In the genomic region with DNA sequence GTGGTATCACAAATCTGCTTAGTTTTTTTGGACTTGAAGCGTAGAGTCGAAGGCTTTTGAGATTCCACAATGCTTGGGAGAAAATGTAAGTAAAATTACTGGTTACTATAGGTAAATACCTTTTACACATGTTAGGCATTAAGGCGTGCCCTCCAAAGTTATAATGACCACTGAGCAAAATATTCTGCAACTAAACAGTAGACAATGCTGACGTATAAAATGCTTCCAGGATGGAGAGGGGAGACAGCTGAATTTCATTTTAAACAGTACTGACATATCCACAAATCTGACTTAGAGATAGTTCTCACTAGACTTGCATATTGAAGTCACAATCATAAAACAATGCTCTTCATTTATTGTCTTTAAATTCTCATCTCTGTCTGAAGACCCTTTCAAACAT, we compare ENCODE assay signal across 13 cellular contexts.
DNase-seq lines count a peak whose midpoint lies in the region; ATAC-seq and TF ChIP-seq lines count a peak whose summit lies in the region.
"Had no signal": no experiment of that assay in that cellular context is flagged by ENCODE, and none has a peak within 500 bp of the region (broad histone marks: within the 10 kb centered on the region; RNA-seq: fewer than 3 reads in every experiment).

No MANE protein-coding gene starts in this region.

- no peaks in the 10 kb centered on the region for H3K9me3 Mint-ChIP-seq in osteocyte (ENCODE audit: unreplicated experiment)
- no peaks in the 10 kb centered on the region for H3K9me3 Mint-ChIP-seq in stimulated activated memory B cell treated with anti-CD40 and anti-IgM and Interleukin-4, amounts not matched to agents 10 μg/mL and 1 μg/mL and 100 μg/mL, for 72 hours
- H3K9me3 Mint-ChIP-seq: activated naive CD4-positive, alpha-beta T cell treated with anti-CD3 and anti-CD28 coated beads, Interleukin-2, amount 10 ng/mL, durations not matched to agents 7 days and 5 days; CD14-positive monocyte had no signal

- H3K4me1 ChIP-seq in vagina, result peaks cover 20% of the 10 kb centered on the region
- no peaks in the 10 kb centered on the region for H3K4me1 ChIP-seq in foreskin keratinocyte

- DNase-seq in Right ventricle myocardium superior (no peak), Right ventricle myocardium inferior (ENCODE audit: missing footprints) (no peak), fibroblast of the conjunctiva (ENCODE audit: low read depth) (peak; percentile 14), osteocyte (ENCODE audit: extremely low spot score, unreplicated experiment) (no peak), vagina (ENCODE audit: extremely low spot score in 2 of 2) (no peak), foreskin keratinocyte (no peak)
- no peak for DNase-seq in stimulated activated naive CD8-positive, alpha-beta T cell treated with anti-CD3 and anti-CD28 coated beads, Interleukin-15, Interleukin-2, amounts not matched to agents 100 U/mL and 50 U/mL, for 24 hours
- DNase-seq: SIG-M5 had no signal

- H3K27me3 ChIP-seq in vagina, result no peaks in the 10 kb centered on the region
- H3K27me3 ChIP-seq in foreskin keratinocyte, result no peaks in the 10 kb centered on the region

- peaks cover 38% of the 10 kb centered on the region for H3K4me1 Mint-ChIP-seq in osteocyte (ENCODE audit: unreplicated experiment)
- H3K4me1 Mint-ChIP-seq in stimulated activated memory B cell treated with anti-CD40 and anti-IgM and Interleukin-4, amounts not matched to agents 10 μg/mL and 1 μg/mL and 100 μg/mL, for 72 hours, result no peaks in the 10 kb centered on the region
- H3K4me1 Mint-ChIP-seq: activated naive CD4-positive, alpha-beta T cell treated with anti-CD3 and anti-CD28 coated beads, Interleukin-2, amount 10 ng/mL, durations not matched to agents 7 days and 5 days; CD14-positive monocyte had no signal

- no peaks in the 10 kb centered on the region for H3K36me3 ChIP-seq in vagina

- peak overlapping the region; percentile 78 for H3K27ac Mint-ChIP-seq in osteocyte (ENCODE audit: unreplicated experiment)
- no peak overlapping the region for H3K27ac Mint-ChIP-seq in stimulated activated memory B cell treated with anti-CD40 and anti-IgM and Interleukin-4, amounts not matched to agents 10 μg/mL and 1 μg/mL and 100 μg/mL, for 72 hours
- H3K27ac Mint-ChIP-seq: activated naive CD4-positive, alpha-beta T cell treated with anti-CD3 and anti-CD28 coated beads, Interleukin-2, amount 10 ng/mL, durations not matched to agents 7 days and 5 days; CD14-positive monocyte had no signal

- H3K27ac ChIP-seq in vagina, result peak overlapping the region; percentile 78
- H3K27ac ChIP-seq in foreskin keratinocyte, result no peak overlapping the region
- H3K27ac ChIP-seq: HL-60 had no signal

- intact Hi-C loops in Right ventricle myocardium superior (cut with DNase I) (no loop called here), Right ventricle myocardium inferior (cut with DNase I) (loop anchor here (2.0 kb wide), 2 partner anchors 150 to 348 kb away; no protein-coding TSS in a partner anchor), vagina (cut with DNase I) (loop anchor here (10.0 kb wide), 2 partner anchors 152 to 352 kb away; no protein-coding TSS in a partner anchor)

- H3K4me3 ChIP-seq in vagina, result no peak overlapping the region
- H3K4me3 ChIP-seq: K562 had no signal

- TF ChIP-seq CTCF in osteocyte (IDR thresholded peaks at IDR 0.05), result no peak
- TF ChIP-seq CTCF in vagina (IDR thresholded peaks at IDR 0.05), result no peak
- no peak for TF ChIP-seq CTCF in foreskin keratinocyte (conservative IDR thresholded peaks at IDR 0.05)

- ATAC-seq in Right ventricle myocardium superior (ENCODE audit: poor library complexity) (peak; percentile 35), Right ventricle myocardium inferior (no peak), foreskin keratinocyte (no peak)
- no peak for ATAC-seq in stimulated activated naive CD8-positive, alpha-beta T cell treated with anti-CD3 and anti-CD28 coated beads, Interleukin-15, Interleukin-2, amounts not matched to agents 100 U/mL and 50 U/mL, for 24 hours
- no peak for ATAC-seq in stimulated activated memory B cell treated with anti-CD40 and anti-IgM and Interleukin-4, amounts not matched to agents 10 μg/mL and 1 μg/mL and 100 μg/mL, for 72 hours

- no peaks in the 10 kb centered on the region for H3K36me3 Mint-ChIP-seq in osteocyte (ENCODE audit: unreplicated experiment)
- no peaks in the 10 kb centered on the region for H3K36me3 Mint-ChIP-seq in stimulated activated memory B cell treated with anti-CD40 and anti-IgM and Interleukin-4, amounts not matched to agents 10 μg/mL and 1 μg/mL and 100 μg/mL, for 72 hours
- H3K36me3 Mint-ChIP-seq: activated naive CD4-positive, alpha-beta T cell treated with anti-CD3 and anti-CD28 coated beads, Interleukin-2, amount 10 ng/mL, durations not matched to agents 7 days and 5 days; CD14-positive monocyte had no signal

- TF ChIP-seq POLR2A in vagina (IDR thresholded peaks at IDR 0.05), result no peak

- H3K27me3 Mint-ChIP-seq in osteocyte (ENCODE audit: unreplicated experiment), result no peaks in the 10 kb centered on the region
- peaks cover 13% of the 10 kb centered on the region for H3K27me3 Mint-ChIP-seq in stimulated activated memory B cell treated with anti-CD40 and anti-IgM and Interleukin-4, amounts not matched to agents 10 μg/mL and 1 μg/mL and 100 μg/mL, for 72 hours
- H3K27me3 Mint-ChIP-seq: activated naive CD4-positive, alpha-beta T cell treated with anti-CD3 and anti-CD28 coated beads, Interleukin-2, amount 10 ng/mL, durations not matched to agents 7 days and 5 days had no signal

- peak overlapping the region; percentile 12 for H3K4me3 Mint-ChIP-seq in osteocyte (ENCODE audit: unreplicated experiment)
- H3K4me3 Mint-ChIP-seq in stimulated activated memory B cell treated with anti-CD40 and anti-IgM and Interleukin-4, amounts not matched to agents 10 μg/mL and 1 μg/mL and 100 μg/mL, for 72 hours, result no peak overlapping the region
- H3K4me3 Mint-ChIP-seq: activated naive CD4-positive, alpha-beta T cell treated with anti-CD3 and anti-CD28 coated beads, Interleukin-2, amount 10 ng/mL, durations not matched to agents 7 days and 5 days; CD14-positive monocyte had no signal

- no peaks in the 10 kb centered on the region for H3K9me3 ChIP-seq in vagina
